ENCODE assay signal across 9 cellular contexts in genomic region chr9:78028926-78029325, GRCh38. TPM values are rescaled to one million over a fixed set of nuclear protein-coding genes. Genes with fewer than 3 reads are reported as not detected.
DNase-seq lines count a peak whose midpoint lies in the region; ATAC-seq and TF ChIP-seq lines count a peak whose summit lies in the region.
"Had no signal": no experiment of that assay in that cellular context is flagged by ENCODE, and none has a peak within 500 bp of the region (broad histone marks: within the 10 kb centered on the region; RNA-seq: fewer than 3 reads in every experiment).

No MANE protein-coding gene starts in this region.

- peak overlapping the region; percentile 85 for H3K4me3 ChIP-seq in ACC112 (ENCODE audit: low read depth, low read length)
- peak overlapping the region; percentile 94; the same call in 1 of the 2 replicates for H3K4me3 ChIP-seq in HUES6 (ENCODE audit: low read depth, low read length)
- peak overlapping the region; percentile 76 for H3K4me3 ChIP-seq in coronary artery

- H3K4me3 Mint-ChIP-seq in natural killer cell treated with Interleukin-12 subunit alpha and Interleukin-12 subunit beta and Interleukin-15 and Interleukin-18, amount 100 ng/mL, for 72 hours: peak overlapping the region; percentile 84
- H3K4me3 Mint-ChIP-seq: memory B cell had no signal

- H3K27ac ChIP-seq in ACC112 (ENCODE audit: low read depth, low read length): peak overlapping the region; percentile 27
- no peak overlapping the region for H3K27ac ChIP-seq in HUES6 (ENCODE audit: low read depth, low read length)
- peak overlapping the region in 1 of 2 donors; percentile 13 for H3K27ac ChIP-seq in coronary artery

- H3K27me3 Mint-ChIP-seq in natural killer cell treated with Interleukin-12 subunit alpha and Interleukin-12 subunit beta and Interleukin-15 and Interleukin-18, amount 100 ng/mL, for 72 hours: peaks cover 0 to 10% of the 10 kb centered on the region in 2 donors

- peak overlapping the region; percentile 51 to 92 for H3K27ac Mint-ChIP-seq in natural killer cell treated with Interleukin-12 subunit alpha and Interleukin-12 subunit beta and Interleukin-15 and Interleukin-18, amount 100 ng/mL, for 72 hours
- H3K27ac Mint-ChIP-seq: memory B cell had no signal

- H3K36me3 Mint-ChIP-seq in natural killer cell treated with Interleukin-12 subunit alpha and Interleukin-12 subunit beta and Interleukin-15 and Interleukin-18, amount 100 ng/mL, for 72 hours: peaks cover 5% of the 10 kb centered on the region

- no peaks in the 10 kb centered on the region for H3K9me3 Mint-ChIP-seq in natural killer cell treated with Interleukin-12 subunit alpha and Interleukin-12 subunit beta and Interleukin-15 and Interleukin-18, amount 100 ng/mL, for 72 hours
- H3K9me3 Mint-ChIP-seq: memory B cell had no signal

- H3K36me3 ChIP-seq in ACC112 (ENCODE audit: insufficient read depth, low read length): no peaks in the 10 kb centered on the region
- H3K36me3 ChIP-seq in HUES6 (ENCODE audit: control insufficient read depth, insufficient read depth, low read length): no peaks in the 10 kb centered on the region

- peaks cover 26 to 35% of the 10 kb centered on the region in 2 donors for H3K4me1 Mint-ChIP-seq in natural killer cell treated with Interleukin-12 subunit alpha and Interleukin-12 subunit beta and Interleukin-15 and Interleukin-18, amount 100 ng/mL, for 72 hours (ENCODE audit: low read depth in 2 of 2)

- DNase-seq in coronary artery (ENCODE audit: low spot score) (no peak), NCI-H524 treated with DMSO at 0.1 percent for 48 hours (lab: John Stamatoyannopoulos, UW) (no peak), omental fat pad (ENCODE audit: low spot score) (no peak), D341Med (ENCODE audit: low spot score) (no peak)
- DNase-seq in natural killer cell treated with Interleukin-12 subunit alpha and Interleukin-12 subunit beta and Interleukin-15 and Interleukin-18, amount 100 ng/mL, for 72 hours (ENCODE audit: low spot score): no peak

- no peak for ATAC-seq in natural killer cell treated with Interleukin-12 subunit alpha and Interleukin-12 subunit beta and Interleukin-15 and Interleukin-18, amount 100 ng/mL, for 72 hours
- ATAC-seq in omental fat pad (ENCODE audit: low FRiP score) (no peak), HG02970 (IDR thresholded peaks at IDR 0.05; ENCODE audit: low FRiP score, unreplicated experiment) (no peak)

- H3K9ac ChIP-seq in HUES6 (ENCODE audit: low read length): no peak overlapping the region

- peaks cover 69% of the 10 kb centered on the region for H3K79me2 ChIP-seq in ACC112 (ENCODE audit: control insufficient read depth, insufficient read depth, low read length, unreplicated experiment)

- H3K9me3 ChIP-seq in HUES6 (ENCODE audit: control insufficient read depth, insufficient read depth, low read depth, low read length): no peaks in the 10 kb centered on the region

- TF ChIP-seq CTCF in coronary artery (IDR thresholded peaks at IDR 0.05) (no peak), omental fat pad (IDR thresholded peaks at IDR 0.05) (no peak)

- H3K27me3 ChIP-seq in ACC112 (ENCODE audit: insufficient read depth, low read length) (no peaks in the 10 kb centered on the region), HUES6 (ENCODE audit: control insufficient read depth, insufficient read depth, low read length) (no peaks in the 10 kb centered on the region)

- peak overlapping the region; percentile 72 for H2AFZ ChIP-seq in ACC112 (ENCODE audit: low read length, unreplicated experiment)

- H3K4me1 ChIP-seq in ACC112 (ENCODE audit: control insufficient read depth, insufficient read depth, low read length, unreplicated experiment) (peaks cover 41% of the 10 kb centered on the region), HUES6 (ENCODE audit: control insufficient read depth, insufficient read depth, low read length) (peaks cover 42% of the 10 kb centered on the region)

RNA-seq across cellular contexts. Expression of gene GNAQ, which starts 2.7 kb away (rescaled TPM):
- 10 to 100 TPM; 21.1 to 39.4 TPM for total RNA-seq in natural killer cell treated with Interleukin-12 subunit alpha and Interleukin-12 subunit beta and Interleukin-15 and Interleukin-18, amount 100 ng/mL, for 72 hours
- total RNA-seq in omental fat pad: 10 to 100 TPM; 40.8 to 54.7 (median 53.8) TPM
